In genomic region chr7:135238112-135238744, GRCh38 we compare ENCODE assay signal across 10 cellular contexts. TPM values are rescaled to one million over a fixed set of nuclear protein-coding genes. Genes with fewer than 3 reads are reported as not detected.
DNase-seq lines count a peak whose midpoint lies in the region; ATAC-seq and TF ChIP-seq lines count a peak whose summit lies in the region.
"Had no signal": no experiment of that assay in that cellular context is flagged by ENCODE, and none has a peak within 500 bp of the region (broad histone marks: within the 10 kb centered on the region; RNA-seq: fewer than 3 reads in every experiment).

No MANE protein-coding gene starts in this region.

- ATAC-seq in GM21825 (IDR thresholded peaks at IDR 0.05; ENCODE audit: unreplicated experiment) = no peak
- ATAC-seq in GM21381 (IDR thresholded peaks at IDR 0.05; ENCODE audit: unreplicated experiment) = no peak

- peak; percentile 47 for TF ChIP-seq CTCF in LNCAP (IDR thresholded peaks at IDR 0.05)
- peak; percentile 66 for TF ChIP-seq CTCF in brain microvascular endothelial cell (IDR thresholded peaks at IDR 0.05; ENCODE audit: low read depth, low read length, missing control alignments)
- peak; percentile 46 for TF ChIP-seq CTCF in neural progenitor cell (IDR thresholded peaks at IDR 0.05)

- H3K79me2 ChIP-seq in neural progenitor cell (ENCODE audit: low read depth) = no peaks in the 10 kb centered on the region

- H3F3A ChIP-seq in neural progenitor cell (ENCODE audit: low read depth) = no peaks in the 10 kb centered on the region

- no peaks in the 10 kb centered on the region for H3K36me3 Mint-ChIP-seq in neural progenitor cell

- H2AFZ ChIP-seq in neural progenitor cell (replicated peaks) = no peak overlapping the region

- in situ Hi-C loops in brain microvascular endothelial cell (cut with HindIII; ENCODE audit: low pct_ligation_motif_present, low sequenced_read_pairs) = no loop called here

- H3K4me2 ChIP-seq in neural progenitor cell = no peak overlapping the region

- no peak overlapping the region for H3K27ac Mint-ChIP-seq in neural progenitor cell
- H3K27ac Mint-ChIP-seq: T-helper 1 cell treated with Interleukin-12 subunit alpha and Interleukin-12 subunit beta and Interleukin-4 antibody, amounts not matched to agents 30 μg/mL and 1 μg/mL, for 36 hours had no signal

- no peaks in the 10 kb centered on the region for H4K20me1 ChIP-seq in neural progenitor cell (ENCODE audit: low read depth)

- H3K4me1 Mint-ChIP-seq in neural progenitor cell = no peaks in the 10 kb centered on the region

- H3K9ac ChIP-seq in neural progenitor cell = no peak overlapping the region

- H3K9me3 Mint-ChIP-seq in neural progenitor cell = no peaks in the 10 kb centered on the region
- H3K9me3 Mint-ChIP-seq: T-helper 1 cell treated with Interleukin-12 subunit alpha and Interleukin-12 subunit beta and Interleukin-4 antibody, amounts not matched to agents 30 μg/mL and 1 μg/mL, for 36 hours had no signal

- no peaks in the 10 kb centered on the region for H3K4me1 ChIP-seq in neural progenitor cell

- no peak overlapping the region for H3K4me3 ChIP-seq in brain microvascular endothelial cell (ENCODE audit: low read depth, low read length)
- no peak overlapping the region for H3K4me3 ChIP-seq in neural progenitor cell

- H3K27me3 ChIP-seq in brain microvascular endothelial cell (replicated peaks) (peaks cover 1% of the 10 kb centered on the region), neural progenitor cell (no peaks in the 10 kb centered on the region)

- H3K27me3 Mint-ChIP-seq in neural progenitor cell (ENCODE audit: insufficient read depth, low read depth) = peaks cover 10% of the 10 kb centered on the region

- H3K4me3 Mint-ChIP-seq in neural progenitor cell = no peak overlapping the region
- H3K4me3 Mint-ChIP-seq: T-helper 1 cell treated with Interleukin-12 subunit alpha and Interleukin-12 subunit beta and Interleukin-4 antibody, amounts not matched to agents 30 μg/mL and 1 μg/mL, for 36 hours had no signal

- DNase-seq in NCI-H82 (lab: John Stamatoyannopoulos, UW) (peak; percentile 37), NCI-H82 treated with DMSO at 0.1 percent for 48 hours (lab: John Stamatoyannopoulos, UW; ENCODE audit: unreplicated experiment) (no peak), brain microvascular endothelial cell (no peak), neural progenitor cell (ENCODE audit: low spot score) (no peak), pons (ENCODE audit: low spot score) (no peak)

- H3K9me3 ChIP-seq in neural progenitor cell (ENCODE audit: low read depth) = no peaks in the 10 kb centered on the region

- no peaks in the 10 kb centered on the region for H3K36me3 ChIP-seq in brain microvascular endothelial cell (replicated peaks)
- H3K36me3 ChIP-seq in neural progenitor cell = no peaks in the 10 kb centered on the region

- H3K27ac ChIP-seq in brain microvascular endothelial cell (no peak overlapping the region), neural progenitor cell (no peak overlapping the region)

RNA-seq across cellular contexts. Expression of gene STRA8, which starts 4.6 kb away (rescaled TPM):
- not detected in 2 replicates for total RNA-seq in neural progenitor cell (ENCODE audit: low replicate concordance)
- total RNA-seq: astrocyte had no signal

RNA-seq across cellular contexts. Expression of gene WDR91, which starts 26.9 kb away (rescaled TPM):
- 5.4 and 7.2 TPM in 2 replicates for total RNA-seq in neural progenitor cell (ENCODE audit: low replicate concordance)
